8 cellular contexts compared by ENCODE assay signal in genomic region chr2:207143474-207144190, GRCh38. TPM values are rescaled to one million over a fixed set of nuclear protein-coding genes. Genes with fewer than 3 reads are reported as not detected.
DNase-seq lines count a peak whose midpoint lies in the region; ATAC-seq and TF ChIP-seq lines count a peak whose summit lies in the region.

No MANE protein-coding gene starts in this region.

- H3K36me3 ChIP-seq in smooth muscle cell (ENCODE audit: low read depth), result no peaks in the 10 kb centered on the region

- peaks cover 19% of the 10 kb centered on the region for H3F3A ChIP-seq in smooth muscle cell (ENCODE audit: low read depth)

- H2AFZ ChIP-seq in smooth muscle cell (ENCODE audit: low read depth), result no peak overlapping the region

- in situ Hi-C loops in astrocyte of the spinal cord (cut with HindIII; ENCODE audit: low sequenced_read_pairs), result no loop called here

- H3K79me2 ChIP-seq in smooth muscle cell (ENCODE audit: low read depth), result peaks cover 86% of the 10 kb centered on the region

- H3K9me3 ChIP-seq in smooth muscle cell (replicated peaks; ENCODE audit: low read depth), result no peaks in the 10 kb centered on the region

- DNase-seq in SKM-1 (lab: John Stamatoyannopoulos, UW; ENCODE audit: unreplicated experiment), result peak; percentile 82
- DNase-seq in astrocyte of the spinal cord (ENCODE audit: low read depth, low spot score), result peak; percentile 80
- peak; percentile 93 for DNase-seq in islet precursor cell
- peak; percentile 16 for DNase-seq in smooth muscle cell (lab: John Stamatoyannopoulos, UW; ENCODE audit: unreplicated experiment)
- DNase-seq in 8988T, result no peak
- DNase-seq in NCI-H1048 (lab: John Stamatoyannopoulos, UW), result no peak

- H3K9ac ChIP-seq in smooth muscle cell (ENCODE audit: low read depth), result peak overlapping the region; percentile 39

- peaks cover 100% of the 10 kb centered on the region for H4K20me1 ChIP-seq in smooth muscle cell (ENCODE audit: low read depth)

- H3K4me3 ChIP-seq in astrocyte of the spinal cord (ENCODE audit: low read depth, low read length) (peak overlapping the region; percentile 0), smooth muscle cell (peak overlapping the region; percentile 17)

- H3K4me2 ChIP-seq in smooth muscle cell, result peak overlapping the region; percentile 75

- 13% methylated on average over 11 of the region's 11 CpGs for WGBS in smooth muscle cell (ENCODE audit: low lambda C conversion rate)

- TF ChIP-seq CTCF in astrocyte of the spinal cord (IDR thresholded peaks at IDR 0.05; ENCODE audit: low read depth, low read length) (no peak), smooth muscle cell (IDR thresholded peaks at IDR 0.05; ENCODE audit: borderline replicate concordance, insufficient read depth, poor library complexity, severe bottlenecking) (no peak)

- H3K27ac ChIP-seq in smooth muscle cell (ENCODE audit: low read depth), result peak overlapping the region; percentile 69

- ATAC-seq in GM18909 (IDR thresholded peaks at IDR 0.05; ENCODE audit: poor library complexity, unreplicated experiment) (peak; percentile 61), HG03342 (IDR thresholded peaks at IDR 0.05; ENCODE audit: unreplicated experiment) (peak; percentile 63)

- H3K27me3 ChIP-seq in smooth muscle cell (ENCODE audit: low read depth), result no peaks in the 10 kb centered on the region

- H3K4me1 ChIP-seq in smooth muscle cell (ENCODE audit: low read depth), result peaks cover 29% of the 10 kb centered on the region

RNA-seq across cellular contexts. Expression of gene KLF7, which starts 22.1 kb away (rescaled TPM):
- total RNA-seq in smooth muscle cell, result 16.1 and 27.6 TPM in 2 replicates
- 12.2 and 12.7 TPM in 2 replicates for polyA plus RNA-seq in smooth muscle cell

Comparison
In these comparisons a context has a peak if more than half of its experiments do, and no peak if none do; other contexts are left out.
1. DNase-seq: peak in SKM-1 (single experiment), astrocyte of the spinal cord (single experiment), islet precursor cell (single experiment) and smooth muscle cell (single experiment); none in 8988T (single experiment) and NCI-H1048 (single experiment).